ENCODE assay signal across 1 cellular context in the genomic region with DNA sequence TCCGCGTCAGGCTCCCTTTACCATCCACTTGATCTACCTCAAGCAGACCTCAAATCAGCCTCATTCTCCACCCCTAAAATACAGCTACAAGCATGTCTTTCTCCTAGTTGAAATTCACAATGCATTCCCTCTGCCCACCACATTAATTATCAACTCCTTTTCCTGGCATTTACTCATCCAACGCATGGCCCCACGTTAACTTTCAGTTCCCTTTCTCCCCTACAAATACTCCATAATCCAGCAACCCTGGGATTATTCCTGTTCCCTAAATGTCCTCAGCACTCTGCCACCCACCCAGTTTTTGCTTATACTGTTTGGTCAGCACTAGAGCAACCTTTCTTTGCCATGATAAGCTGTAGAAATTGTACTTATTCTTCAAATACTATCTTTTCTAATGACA.
TF ChIP-seq lines count a peak whose summit lies in the region.

No MANE protein-coding gene starts in this region.

TF ChIP-seq in H1, 55 proteins besides CTCF, POLR2A, EP300 and RAD21 (continued from another document):
- TF ChIP-seq SIX5 (IDR thresholded peaks at IDR 0.05; ENCODE audit: low read depth, low read length) (no peak), CEBPB (IDR thresholded peaks at IDR 0.05; ENCODE audit: low read depth, low read length) (no peak), SUZ12 (IDR thresholded peaks at IDR 0.05; ENCODE audit: low read length) (no peak), GABPA (IDR thresholded peaks at IDR 0.05; ENCODE audit: borderline replicate concordance, insufficient read depth, low read length) (no peak)
